In the genomic region with DNA sequence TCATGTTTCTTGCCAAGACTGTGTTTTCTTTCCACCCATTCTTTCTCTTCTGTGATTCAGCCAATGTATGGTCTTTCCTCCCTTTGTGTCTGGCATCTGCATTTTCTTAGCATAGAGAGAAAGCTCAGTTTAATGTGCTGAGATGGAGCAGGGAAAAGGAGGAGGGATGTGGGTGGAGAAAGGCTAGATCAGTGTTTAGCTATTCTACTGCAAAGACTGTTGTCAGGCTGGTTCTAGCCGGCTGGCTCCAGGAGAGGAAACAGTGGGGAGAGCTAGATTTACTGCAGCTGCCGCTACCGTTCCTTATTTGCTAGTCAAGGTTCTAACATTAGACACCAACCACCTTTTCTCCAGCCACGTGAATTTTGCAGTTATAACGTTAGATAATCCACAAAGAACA, we compare ENCODE assay signal across 1 cellular context.
TF ChIP-seq lines count a peak whose summit lies in the region.

No MANE protein-coding gene starts in this region.

TF ChIP-seq in H1, 55 proteins besides CTCF, POLR2A, EP300 and RAD21:
- no peak for TF ChIP-seq CREB1 (IDR thresholded peaks at IDR 0.05)
- no peak for TF ChIP-seq SP4 (IDR thresholded peaks at IDR 0.05; ENCODE audit: low read length)
- TF ChIP-seq CBX8 (IDR thresholded peaks at IDR 0.05; ENCODE audit: borderline replicate concordance, low read depth, low read length) = no peak
- no peak for TF ChIP-seq CHD1 (IDR thresholded peaks at IDR 0.05; ENCODE audit: low read depth, low read length)
- TF ChIP-seq RFX5 (IDR thresholded peaks at IDR 0.05; ENCODE audit: borderline replicate concordance, low read depth, low read length) = no peak
- peak; percentile 53 for TF ChIP-seq ASH2L (IDR thresholded peaks at IDR 0.05; ENCODE audit: low read length)
- TF ChIP-seq, protein P1, sequence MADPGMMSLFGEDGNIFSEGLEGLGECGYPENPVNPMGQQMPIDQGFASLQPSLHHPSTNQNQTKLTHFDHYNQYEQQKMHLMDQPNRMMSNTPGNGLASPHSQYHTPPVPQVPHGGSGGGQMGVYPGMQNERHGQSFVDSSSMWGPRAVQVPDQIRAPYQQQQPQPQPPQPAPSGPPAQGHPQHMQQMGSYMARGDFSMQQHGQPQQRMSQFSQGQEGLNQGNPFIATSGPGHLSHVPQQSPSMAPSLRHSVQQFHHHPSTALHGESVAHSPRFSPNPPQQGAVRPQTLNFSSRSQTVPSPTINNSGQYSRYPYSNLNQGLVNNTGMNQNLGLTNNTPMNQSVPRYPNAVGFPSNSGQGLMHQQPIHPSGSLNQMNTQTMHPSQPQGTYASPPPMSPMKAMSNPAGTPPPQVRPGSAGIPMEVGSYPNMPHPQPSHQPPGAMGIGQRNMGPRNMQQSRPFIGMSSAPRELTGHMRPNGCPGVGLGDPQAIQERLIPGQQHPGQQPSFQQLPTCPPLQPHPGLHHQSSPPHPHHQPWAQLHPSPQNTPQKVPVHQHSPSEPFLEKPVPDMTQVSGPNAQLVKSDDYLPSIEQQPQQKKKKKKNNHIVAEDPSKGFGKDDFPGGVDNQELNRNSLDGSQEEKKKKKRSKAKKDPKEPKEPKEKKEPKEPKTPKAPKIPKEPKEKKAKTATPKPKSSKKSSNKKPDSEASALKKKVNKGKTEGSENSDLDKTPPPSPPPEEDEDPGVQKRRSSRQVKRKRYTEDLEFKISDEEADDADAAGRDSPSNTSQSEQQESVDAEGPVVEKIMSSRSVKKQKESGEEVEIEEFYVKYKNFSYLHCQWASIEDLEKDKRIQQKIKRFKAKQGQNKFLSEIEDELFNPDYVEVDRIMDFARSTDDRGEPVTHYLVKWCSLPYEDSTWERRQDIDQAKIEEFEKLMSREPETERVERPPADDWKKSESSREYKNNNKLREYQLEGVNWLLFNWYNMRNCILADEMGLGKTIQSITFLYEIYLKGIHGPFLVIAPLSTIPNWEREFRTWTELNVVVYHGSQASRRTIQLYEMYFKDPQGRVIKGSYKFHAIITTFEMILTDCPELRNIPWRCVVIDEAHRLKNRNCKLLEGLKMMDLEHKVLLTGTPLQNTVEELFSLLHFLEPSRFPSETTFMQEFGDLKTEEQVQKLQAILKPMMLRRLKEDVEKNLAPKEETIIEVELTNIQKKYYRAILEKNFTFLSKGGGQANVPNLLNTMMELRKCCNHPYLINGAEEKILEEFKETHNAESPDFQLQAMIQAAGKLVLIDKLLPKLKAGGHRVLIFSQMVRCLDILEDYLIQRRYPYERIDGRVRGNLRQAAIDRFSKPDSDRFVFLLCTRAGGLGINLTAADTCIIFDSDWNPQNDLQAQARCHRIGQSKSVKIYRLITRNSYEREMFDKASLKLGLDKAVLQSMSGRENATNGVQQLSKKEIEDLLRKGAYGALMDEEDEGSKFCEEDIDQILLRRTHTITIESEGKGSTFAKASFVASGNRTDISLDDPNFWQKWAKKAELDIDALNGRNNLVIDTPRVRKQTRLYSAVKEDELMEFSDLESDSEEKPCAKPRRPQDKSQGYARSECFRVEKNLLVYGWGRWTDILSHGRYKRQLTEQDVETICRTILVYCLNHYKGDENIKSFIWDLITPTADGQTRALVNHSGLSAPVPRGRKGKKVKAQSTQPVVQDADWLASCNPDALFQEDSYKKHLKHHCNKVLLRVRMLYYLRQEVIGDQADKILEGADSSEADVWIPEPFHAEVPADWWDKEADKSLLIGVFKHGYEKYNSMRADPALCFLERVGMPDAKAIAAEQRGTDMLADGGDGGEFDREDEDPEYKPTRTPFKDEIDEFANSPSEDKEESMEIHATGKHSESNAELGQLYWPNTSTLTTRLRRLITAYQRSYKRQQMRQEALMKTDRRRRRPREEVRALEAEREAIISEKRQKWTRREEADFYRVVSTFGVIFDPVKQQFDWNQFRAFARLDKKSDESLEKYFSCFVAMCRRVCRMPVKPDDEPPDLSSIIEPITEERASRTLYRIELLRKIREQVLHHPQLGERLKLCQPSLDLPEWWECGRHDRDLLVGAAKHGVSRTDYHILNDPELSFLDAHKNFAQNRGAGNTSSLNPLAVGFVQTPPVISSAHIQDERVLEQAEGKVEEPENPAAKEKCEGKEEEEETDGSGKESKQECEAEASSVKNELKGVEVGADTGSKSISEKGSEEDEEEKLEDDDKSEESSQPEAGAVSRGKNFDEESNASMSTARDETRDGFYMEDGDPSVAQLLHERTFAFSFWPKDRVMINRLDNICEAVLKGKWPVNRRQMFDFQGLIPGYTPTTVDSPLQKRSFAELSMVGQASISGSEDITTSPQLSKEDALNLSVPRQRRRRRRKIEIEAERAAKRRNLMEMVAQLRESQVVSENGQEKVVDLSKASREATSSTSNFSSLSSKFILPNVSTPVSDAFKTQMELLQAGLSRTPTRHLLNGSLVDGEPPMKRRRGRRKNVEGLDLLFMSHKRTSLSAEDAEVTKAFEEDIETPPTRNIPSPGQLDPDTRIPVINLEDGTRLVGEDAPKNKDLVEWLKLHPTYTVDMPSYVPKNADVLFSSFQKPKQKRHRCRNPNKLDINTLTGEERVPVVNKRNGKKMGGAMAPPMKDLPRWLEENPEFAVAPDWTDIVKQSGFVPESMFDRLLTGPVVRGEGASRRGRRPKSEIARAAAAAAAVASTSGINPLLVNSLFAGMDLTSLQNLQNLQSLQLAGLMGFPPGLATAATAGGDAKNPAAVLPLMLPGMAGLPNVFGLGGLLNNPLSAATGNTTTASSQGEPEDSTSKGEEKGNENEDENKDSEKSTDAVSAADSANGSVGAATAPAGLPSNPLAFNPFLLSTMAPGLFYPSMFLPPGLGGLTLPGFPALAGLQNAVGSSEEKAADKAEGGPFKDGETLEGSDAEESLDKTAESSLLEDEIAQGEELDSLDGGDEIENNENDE (IDR thresholded peaks at IDR 0.05; ENCODE audit: insufficient replicate concordance, low read length) = peak; percentile 83
- no peak for TF ChIP-seq CEBPB (IDR thresholded peaks at IDR 0.05; ENCODE audit: low read depth, low read length)
- TF ChIP-seq RNF2 (IDR thresholded peaks at IDR 0.05; ENCODE audit: borderline replicate concordance, low read depth, low read length, missing control alignments, poor library complexity, severe bottlenecking) = no peak
- no peak for TF ChIP-seq NANOG (IDR thresholded peaks at IDR 0.05; ENCODE audit: insufficient read depth, low read depth, low read length, poor library complexity, severe bottlenecking)
- no peak for TF ChIP-seq EGR1 (IDR thresholded peaks at IDR 0.05; ENCODE audit: borderline replicate concordance, low read depth, low read length)
- TF ChIP-seq SUZ12 (IDR thresholded peaks at IDR 0.05; ENCODE audit: low read length) = no peak
- no peak for TF ChIP-seq BCL11A (IDR thresholded peaks at IDR 0.05; ENCODE audit: low read depth in 2 of 2, low read length in 2 of 2)
- TF ChIP-seq SIX5 (IDR thresholded peaks at IDR 0.05; ENCODE audit: low read depth, low read length) = no peak
- TF ChIP-seq GTF2F1 (IDR thresholded peaks at IDR 0.05; ENCODE audit: borderline replicate concordance, low read depth, low read length) = no peak
- no peak for TF ChIP-seq ZNF274 (IDR thresholded peaks at IDR 0.05; ENCODE audit: borderline replicate concordance, extremely low read depth, low read length)
- peak; percentile 63 for TF ChIP-seq TBP (IDR thresholded peaks at IDR 0.05; ENCODE audit: low read depth, low read length)
- TF ChIP-seq KDM4A (IDR thresholded peaks at IDR 0.05; ENCODE audit: low read depth, low read length, severe bottlenecking) = no peak
- TF ChIP-seq CHD2 (IDR thresholded peaks at IDR 0.05; ENCODE audit: low read length) = no peak
- TF ChIP-seq JUN (IDR thresholded peaks at IDR 0.05; ENCODE audit: low read depth, low read length) = 0 out of 2 replicates have a peak, but pooled peaks have one; percentile 25
- TF ChIP-seq POU5F1 (IDR thresholded peaks at IDR 0.05; ENCODE audit: low read depth, low read length) = no peak
- no peak for TF ChIP-seq HDAC2 (IDR thresholded peaks at IDR 0.05; ENCODE audit: borderline replicate concordance in 1 of 2, low read depth in 2 of 2, low read length in 2 of 2)
- TF ChIP-seq TCF12 (IDR thresholded peaks at IDR 0.05; ENCODE audit: low read depth, low read length) = peak; percentile 30; the same call in 1 of the 2 replicates
- TF ChIP-seq SRF (IDR thresholded peaks at IDR 0.05; ENCODE audit: low read depth, low read length) = no peak
- TF ChIP-seq SIN3A (conservative IDR thresholded peaks at IDR 0.05 in 1 of 2, IDR thresholded peaks at IDR 0.05 in 1 of 2; ENCODE audit: low read depth in 1 of 2, low read length in 2 of 2) = no peak
- TF ChIP-seq BACH1 (IDR thresholded peaks at IDR 0.05; ENCODE audit: low read length) = no peak
- TF ChIP-seq PHF8 (conservative IDR thresholded peaks at IDR 0.05; ENCODE audit: low read depth, low read length) = no peak
- TF ChIP-seq JUND (IDR thresholded peaks at IDR 0.05; ENCODE audit: low read length) = no peak
- TF ChIP-seq, protein P2, sequence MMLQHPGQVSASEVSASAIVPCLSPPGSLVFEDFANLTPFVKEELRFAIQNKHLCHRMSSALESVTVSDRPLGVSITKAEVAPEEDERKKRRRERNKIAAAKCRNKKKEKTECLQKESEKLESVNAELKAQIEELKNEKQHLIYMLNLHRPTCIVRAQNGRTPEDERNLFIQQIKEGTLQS (IDR thresholded peaks at IDR 0.05; ENCODE audit: insufficient read depth, low read depth, low read length) = no peak
- TF ChIP-seq TAF1 (IDR thresholded peaks at IDR 0.05; ENCODE audit: low read depth, low read length) = peak; percentile 49; the same call in 1 of the 2 replicates
- no peak for TF ChIP-seq HDAC6 (IDR thresholded peaks at IDR 0.05; ENCODE audit: low read depth, low read length)
- no peak for TF ChIP-seq NRF1 (IDR thresholded peaks at IDR 0.05; ENCODE audit: low read depth, low read length)
- no peak for TF ChIP-seq TEAD4 (IDR thresholded peaks at IDR 0.05; ENCODE audit: low read depth, low read length)
- no peak for TF ChIP-seq MAX (IDR thresholded peaks at IDR 0.05)
- TF ChIP-seq SP2 (IDR thresholded peaks at IDR 0.05; ENCODE audit: low read length) = no peak
- no peak for TF ChIP-seq CBX5 (IDR thresholded peaks at IDR 0.05; ENCODE audit: low read depth, low read length)
- peak; percentile 55 for TF ChIP-seq POLR2AphosphoS5 (IDR thresholded peaks at IDR 0.05; ENCODE audit: low read depth, low read length)
